Comparison of ENCODE assay signal across 1 cellular context in the genomic region with DNA sequence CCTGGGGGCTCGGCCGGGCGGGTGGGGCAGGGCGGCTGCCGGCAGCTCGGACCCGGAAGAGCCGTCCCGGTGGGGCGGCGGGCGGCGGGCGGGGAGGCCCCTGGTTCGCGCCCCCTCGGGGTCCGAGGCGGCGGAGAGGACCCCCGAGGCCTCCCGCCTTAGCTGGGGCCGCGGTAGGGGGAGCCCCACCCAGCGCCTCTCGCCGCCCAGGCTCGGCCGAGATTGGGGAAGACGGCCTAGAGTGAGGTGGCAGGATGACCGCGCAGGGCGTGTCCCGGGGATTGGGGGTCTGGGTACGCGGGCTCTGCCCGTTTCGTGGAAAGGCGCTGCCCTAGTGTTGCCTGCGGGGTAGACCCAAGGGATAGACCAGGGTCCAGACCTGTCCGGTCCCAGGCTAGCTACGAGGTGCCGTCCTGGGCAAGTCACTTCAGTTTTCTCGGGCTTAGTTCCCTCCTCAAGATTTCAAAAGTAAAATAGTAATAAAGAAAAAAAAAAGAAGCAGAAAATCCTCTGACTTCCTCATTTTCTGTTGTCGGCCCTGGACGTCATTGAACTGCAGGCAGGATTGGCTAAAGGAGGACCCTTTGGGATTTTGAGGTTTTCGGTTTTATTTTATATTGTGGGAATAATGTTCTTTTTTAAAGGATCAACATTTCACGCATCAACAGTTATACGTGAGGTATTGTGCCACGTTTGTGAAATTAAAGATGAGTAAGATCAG.
TF ChIP-seq lines count a peak whose summit lies in the region.

No MANE protein-coding gene starts in this region.

TF ChIP-seq in GM23338, 12 proteins besides CTCF, POLR2A, EP300 and RAD21 (continued from another document):
- TF ChIP-seq, protein P1, sequence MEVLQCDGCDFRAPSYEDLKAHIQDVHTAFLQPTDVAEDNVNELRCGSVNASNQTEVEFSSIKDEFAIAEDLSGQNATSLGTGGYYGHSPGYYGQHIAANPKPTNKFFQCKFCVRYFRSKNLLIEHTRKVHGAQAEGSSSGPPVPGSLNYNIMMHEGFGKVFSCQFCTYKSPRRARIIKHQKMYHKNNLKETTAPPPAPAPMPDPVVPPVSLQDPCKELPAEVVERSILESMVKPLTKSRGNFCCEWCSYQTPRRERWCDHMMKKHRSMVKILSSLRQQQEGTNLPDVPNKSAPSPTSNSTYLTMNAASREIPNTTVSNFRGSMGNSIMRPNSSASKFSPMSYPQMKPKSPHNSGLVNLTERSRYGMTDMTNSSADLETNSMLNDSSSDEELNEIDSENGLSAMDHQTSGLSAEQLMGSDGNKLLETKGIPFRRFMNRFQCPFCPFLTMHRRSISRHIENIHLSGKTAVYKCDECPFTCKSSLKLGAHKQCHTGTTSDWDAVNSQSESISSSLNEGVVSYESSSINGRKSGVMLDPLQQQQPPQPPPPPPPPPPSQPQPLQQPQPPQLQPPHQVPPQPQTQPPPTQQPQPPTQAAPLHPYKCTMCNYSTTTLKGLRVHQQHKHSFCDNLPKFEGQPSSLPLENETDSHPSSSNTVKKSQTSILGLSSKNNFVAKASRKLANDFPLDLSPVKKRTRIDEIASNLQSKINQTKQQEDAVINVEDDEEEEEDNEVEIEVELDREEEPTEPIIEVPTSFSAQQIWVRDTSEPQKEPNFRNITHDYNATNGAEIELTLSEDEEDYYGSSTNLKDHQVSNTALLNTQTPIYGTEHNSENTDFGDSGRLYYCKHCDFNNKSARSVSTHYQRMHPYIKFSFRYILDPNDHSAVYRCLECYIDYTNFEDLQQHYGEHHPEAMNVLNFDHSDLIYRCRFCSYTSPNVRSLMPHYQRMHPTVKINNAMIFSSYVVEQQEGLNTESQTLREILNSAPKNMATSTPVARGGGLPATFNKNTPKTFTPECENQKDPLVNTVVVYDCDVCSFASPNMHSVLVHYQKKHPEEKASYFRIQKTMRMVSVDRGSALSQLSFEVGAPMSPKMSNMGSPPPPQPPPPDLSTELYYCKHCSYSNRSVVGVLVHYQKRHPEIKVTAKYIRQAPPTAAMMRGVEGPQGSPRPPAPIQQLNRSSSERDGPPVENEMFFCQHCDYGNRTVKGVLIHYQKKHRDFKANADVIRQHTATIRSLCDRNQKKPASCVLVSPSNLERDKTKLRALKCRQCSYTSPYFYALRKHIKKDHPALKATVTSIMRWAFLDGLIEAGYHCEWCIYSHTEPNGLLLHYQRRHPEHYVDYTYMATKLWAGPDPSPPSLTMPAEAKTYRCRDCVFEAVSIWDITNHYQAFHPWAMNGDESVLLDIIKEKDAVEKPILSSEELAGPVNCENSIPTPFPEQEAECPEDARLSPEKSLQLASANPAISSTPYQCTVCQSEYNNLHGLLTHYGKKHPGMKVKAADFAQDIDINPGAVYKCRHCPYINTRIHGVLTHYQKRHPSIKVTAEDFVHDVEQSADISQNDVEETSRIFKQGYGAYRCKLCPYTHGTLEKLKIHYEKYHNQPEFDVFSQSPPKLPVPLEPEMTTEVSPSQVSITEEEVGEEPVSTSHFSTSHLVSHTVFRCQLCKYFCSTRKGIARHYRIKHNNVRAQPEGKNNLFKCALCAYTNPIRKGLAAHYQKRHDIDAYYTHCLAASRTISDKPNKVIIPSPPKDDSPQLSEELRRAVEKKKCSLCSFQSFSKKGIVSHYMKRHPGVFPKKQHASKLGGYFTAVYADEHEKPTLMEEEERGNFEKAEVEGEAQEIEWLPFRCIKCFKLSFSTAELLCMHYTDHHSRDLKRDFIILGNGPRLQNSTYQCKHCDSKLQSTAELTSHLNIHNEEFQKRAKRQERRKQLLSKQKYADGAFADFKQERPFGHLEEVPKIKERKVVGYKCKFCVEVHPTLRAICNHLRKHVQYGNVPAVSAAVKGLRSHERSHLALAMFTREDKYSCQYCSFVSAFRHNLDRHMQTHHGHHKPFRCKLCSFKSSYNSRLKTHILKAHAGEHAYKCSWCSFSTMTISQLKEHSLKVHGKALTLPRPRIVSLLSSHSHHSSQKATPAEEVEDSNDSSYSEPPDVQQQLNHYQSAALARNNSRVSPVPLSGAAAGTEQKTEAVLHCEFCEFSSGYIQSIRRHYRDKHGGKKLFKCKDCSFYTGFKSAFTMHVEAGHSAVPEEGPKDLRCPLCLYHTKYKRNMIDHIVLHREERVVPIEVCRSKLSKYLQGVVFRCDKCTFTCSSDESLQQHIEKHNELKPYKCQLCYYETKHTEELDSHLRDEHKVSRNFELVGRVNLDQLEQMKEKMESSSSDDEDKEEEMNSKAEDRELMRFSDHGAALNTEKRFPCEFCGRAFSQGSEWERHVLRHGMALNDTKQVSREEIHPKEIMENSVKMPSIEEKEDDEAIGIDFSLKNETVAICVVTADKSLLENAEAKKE (CRISPR knock-in tag; IDR thresholded peaks at IDR 0.05) = no peak
- TF ChIP-seq ETS1 (IDR thresholded peaks at IDR 0.05) = no peak
- no peak for TF ChIP-seq ZNF331 (CRISPR knock-in tag; IDR thresholded peaks at IDR 0.05; ENCODE audit: low read depth)
- TF ChIP-seq CREB1 (CRISPR knock-in tag; IDR thresholded peaks at IDR 0.05; ENCODE audit: low read depth) = no peak
